In genomic region chr5:126499742-126500396, GRCh38 we compare ENCODE assay signal across 8 cellular contexts.
DNase-seq lines count a peak whose midpoint lies in the region; ATAC-seq and TF ChIP-seq lines count a peak whose summit lies in the region.

No MANE protein-coding gene starts in this region.

- in situ Hi-C loops in SK-MEL-5 (cut with HindIII; ENCODE audit: low pct_unique_long_range_greater_than_20kb, low sequenced_read_pairs) (no loop called here), gastrocnemius medialis (cut with MboI; ENCODE audit: low sequenced_read_pairs in 4 of 4) (no loop called here)

- H3K27ac ChIP-seq in tibial artery (peak overlapping the region in 1 of 2 donors; percentile 24), gastrocnemius medialis (peak overlapping the region in 1 of 4 donors; percentile 4)

- H3K27me3 ChIP-seq in BJ (ENCODE audit: control insufficient read depth, insufficient read depth, low read length) (no peaks in the 10 kb centered on the region), tibial artery (no peaks in the 10 kb centered on the region), gastrocnemius medialis (no peaks in the 10 kb centered on the region)

- H3K36me3 ChIP-seq in BJ (ENCODE audit: control insufficient read depth, insufficient read depth, low read length): 0 out of 2 replicates have a peak, but pooled peaks cover 2% of the 10 kb centered on the region
- no peaks in the 10 kb centered on the region for H3K36me3 ChIP-seq in tibial artery
- H3K36me3 ChIP-seq in gastrocnemius medialis: no peaks in the 10 kb centered on the region

- POLR2A ChIA-PET in BJ (lab: Charles Lee): no interaction called here

- H3K4me1 ChIP-seq in tibial artery (peaks cover 0 to 10% (median 4%) of the 10 kb centered on the region in 4 donors), gastrocnemius medialis (peaks cover 3 to 8% of the 10 kb centered on the region in 2 donors)

- peak; percentile 58 for TF ChIP-seq CTCF in BJ (IDR thresholded peaks at IDR 0.05; ENCODE audit: insufficient read depth, low read depth, low read length)
- TF ChIP-seq CTCF in fibroblast of the aortic adventitia (IDR thresholded peaks at IDR 0.05; ENCODE audit: insufficient read depth, low read length): peak; percentile 57
- TF ChIP-seq CTCF in tibial artery (IDR thresholded peaks at IDR 0.05): peak; percentile 29 to 48
- peak in 2 of 5 experiments; percentile 32 to 48 for TF ChIP-seq CTCF in gastrocnemius medialis (IDR thresholded peaks at IDR 0.05 in 4 of 5, conservative IDR thresholded peaks at IDR 0.05 in 1 of 5)

- ATAC-seq in GM18867 (IDR thresholded peaks at IDR 0.05; ENCODE audit: unreplicated experiment): peak; percentile 78
- peak; percentile 70 for ATAC-seq in HG03159 (IDR thresholded peaks at IDR 0.05; ENCODE audit: unreplicated experiment)
- ATAC-seq in gastrocnemius medialis: no peak

- H3K9me3 ChIP-seq in tibial artery (no peaks in the 10 kb centered on the region), gastrocnemius medialis (no peaks in the 10 kb centered on the region)

- H3K4me3 ChIP-seq in BJ (ENCODE audit: low read depth, low read length) (no peak overlapping the region), fibroblast of the aortic adventitia (ENCODE audit: low read depth, low read length) (no peak overlapping the region), tibial artery (no peak overlapping the region), gastrocnemius medialis (no peak overlapping the region)

- CTCF ChIA-PET in BJ (lab: Yijun Ruan, JAX): interaction anchor here (0.6 to 2.9 kb wide), 25 partner anchors 9 to 806 kb away, joined by 3 to 21 read pairs (median 4); partner anchors contain the start of gene PHAX

- intact Hi-C loops in tibial artery (cut with DNase I; ENCODE audit: low total_unique reads) (no loop called here), gastrocnemius medialis (cut with DNase I; ENCODE audit: low total_unique reads) (no loop called here)

- TF ChIP-seq POLR2A in gastrocnemius medialis (IDR thresholded peaks at IDR 0.05): no peak

- DNase-seq in BJ (ENCODE audit: low read depth) (no peak), SK-MEL-5 (ENCODE audit: low read depth, low spot score) (peak; percentile 66), fibroblast of the aortic adventitia (ENCODE audit: low read depth) (peak; percentile 34), tibial artery (no peak), UCSD-AML1 (lab: John Stamatoyannopoulos, UW; ENCODE audit: unreplicated experiment) (no peak), gastrocnemius medialis (no peak)

Comparison
In these comparisons a context has a peak if more than half of its experiments do, and no peak if none do; other contexts are left out.
1. DNase-seq: peak in SK-MEL-5 (single experiment) and fibroblast of the aortic adventitia (single experiment); none in BJ (single experiment), tibial artery (0 of 2), UCSD-AML1 (single experiment) and gastrocnemius medialis (0 of 2).
2. ATAC-seq: peak in GM18867 (single experiment) and HG03159 (single experiment); none in gastrocnemius medialis (0 of 2).